In the genomic region with DNA sequence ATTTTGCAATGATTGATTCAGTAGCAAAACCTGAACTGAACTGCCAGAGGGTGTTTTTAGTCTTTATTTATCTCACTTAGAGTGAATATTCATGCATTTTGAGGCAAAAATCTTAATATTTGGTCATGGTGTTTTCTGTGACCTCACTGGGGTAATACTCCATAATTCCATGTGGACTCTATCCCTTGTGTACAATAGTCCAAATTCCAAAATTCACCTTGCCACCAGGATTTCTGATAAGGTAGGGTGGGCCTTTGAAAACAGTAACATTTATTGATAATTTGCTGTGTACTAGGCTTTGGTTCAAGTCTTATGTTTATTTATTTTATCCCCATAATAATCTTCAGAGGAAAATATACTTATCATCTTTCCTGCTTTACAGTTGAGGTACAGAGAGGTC, we compare ENCODE assay signal across 9 cellular contexts.
"Had no signal": no experiment of that assay in that cellular context is flagged by ENCODE, and none has a peak within 500 bp of the region (broad histone marks: within the 10 kb centered on the region; RNA-seq: fewer than 3 reads in every experiment).

No MANE protein-coding gene starts in this region.

- H3K9ac ChIP-seq: GM23248 had no signal

- H3K9me3 ChIP-seq: HAP-1 had no signal

- H3K4me1 Mint-ChIP-seq: GM23338, H9 had no signal

- H3K4me3 ChIP-seq: GM23248, GM23338, HAP-1 had no signal

- H3K27ac Mint-ChIP-seq: GM23338, H9, HFFc6 had no signal

- H3K36me3 ChIP-seq: HAP-1 had no signal

- H3K4me3 Mint-ChIP-seq: GM23338, H9, HFFc6 had no signal

- DNase-seq: GM23248, GOT3, H7, H9, HCEC 1CT, HFFc6 had no signal

- H3K27ac ChIP-seq: GM23248 had no signal

- ATAC-seq: GM23338, HCT116 had no signal

- H3K9me3 Mint-ChIP-seq: H9, HFFc6 had no signal
